Comparison of ENCODE assay signal across 7 cellular contexts in the genomic region with DNA sequence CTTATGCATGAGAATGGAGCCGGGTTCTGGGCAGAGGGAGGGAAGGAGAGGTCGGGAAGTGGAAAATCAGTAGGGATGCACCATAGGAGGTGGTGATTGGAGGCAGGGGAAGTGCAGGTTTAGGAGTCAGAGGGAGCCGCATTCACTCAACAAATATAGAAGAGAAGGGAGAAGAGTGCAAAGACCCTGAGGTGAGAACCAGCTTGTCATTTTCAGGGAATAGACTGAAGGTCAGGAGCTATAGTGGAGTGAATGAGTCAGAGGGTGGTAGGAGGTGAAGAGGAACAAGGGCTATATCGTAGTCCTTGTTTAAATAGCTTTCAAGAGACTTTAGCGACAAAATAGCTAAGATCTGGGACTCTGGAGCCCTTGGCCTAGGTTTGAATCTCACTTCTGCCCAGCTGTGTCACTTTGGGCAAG. TPM values are rescaled to one million over a fixed set of nuclear protein-coding genes. Genes with fewer than 3 reads are reported as not detected.
DNase-seq lines count a peak whose midpoint lies in the region; ATAC-seq and TF ChIP-seq lines count a peak whose summit lies in the region.

No MANE protein-coding gene starts in this region.

- H3K4me3 ChIP-seq in HUES64 (ENCODE audit: low read length) (peak overlapping the region; percentile 79), iPS-18c (ENCODE audit: insufficient read depth, low read depth, low read length) (peak overlapping the region; percentile 95), stomach (peak overlapping the region; percentile 45 to 78 (median 64))

- ATAC-seq in GM19455 (IDR thresholded peaks at IDR 0.05; ENCODE audit: unreplicated experiment) (no peak), HG03521 (IDR thresholded peaks at IDR 0.05; ENCODE audit: unreplicated experiment) (no peak)

- H3K9me3 ChIP-seq in HUES64 (ENCODE audit: insufficient read depth, low read depth, low read length), result no peaks in the 10 kb centered on the region
- no peaks in the 10 kb centered on the region for H3K9me3 ChIP-seq in iPS-18c (ENCODE audit: control insufficient read depth, insufficient read depth, low read length)
- no peaks in the 10 kb centered on the region for H3K9me3 ChIP-seq in stomach

- H3K27me3 ChIP-seq in HUES64 (ENCODE audit: insufficient read depth, low read length), result no peaks in the 10 kb centered on the region
- no peaks in the 10 kb centered on the region for H3K27me3 ChIP-seq in stomach

- intact Hi-C loops in stomach (cut with DNase I; ENCODE audit: low total_unique reads), result no loop called here

- 4% methylated on average over 5 of the region's 5 CpGs for WGBS in HUES64
- 6 to 16% (median 10%) methylated on average over 5 of the region's 5 CpGs for WGBS in stomach, 5 donors

- POLR2A ChIA-PET in activated CD4-positive, alpha-beta memory T cell treated with anti-CD3 and anti-CD28 coated beads, Interleukin-2, amount 10 ng/mL, durations not matched to agents 7 days and 5 days (lab: Charles Lee), result interaction anchor here (0.5 to 7.7 kb wide), 17 partner anchors 8 to 1298 kb away, joined by 3 to 244 read pairs (median 4); a partner anchor contains a TSS

- peak overlapping the region; percentile 99 for H3K27ac Mint-ChIP-seq in activated CD4-positive, alpha-beta memory T cell treated with anti-CD3 and anti-CD28 coated beads, Interleukin-2, amount 10 ng/mL, durations not matched to agents 7 days and 5 days

- H3K36me3 ChIP-seq in HUES64 (ENCODE audit: insufficient read depth, low read length) (no peaks in the 10 kb centered on the region), stomach (peaks cover 2 to 26% (median 11%) of the 10 kb centered on the region in 4 donors)

- no peak for TF ChIP-seq EP300 in stomach (IDR thresholded peaks at IDR 0.05)

- peaks cover 2% of the 10 kb centered on the region for H3K27me3 Mint-ChIP-seq in activated CD4-positive, alpha-beta memory T cell treated with anti-CD3 and anti-CD28 coated beads, Interleukin-2, amount 10 ng/mL, durations not matched to agents 7 days and 5 days

- no peak for TF ChIP-seq CTCF in stomach (IDR thresholded peaks at IDR 0.05)

- no peak for TF ChIP-seq POLR2A in stomach (IDR thresholded peaks at IDR 0.05)

- CTCF ChIA-PET in activated CD4-positive, alpha-beta memory T cell treated with anti-CD3 and anti-CD28 coated beads, Interleukin-2, amount 10 ng/mL, durations not matched to agents 7 days and 5 days (lab: Charles Lee), result interaction anchor here (0.8 to 4.1 kb wide), 8 partner anchors 16 to 117 kb away, joined by 4 to 50 read pairs (median 10); a partner anchor contains a TSS

- H3K36me3 Mint-ChIP-seq in activated CD4-positive, alpha-beta memory T cell treated with anti-CD3 and anti-CD28 coated beads, Interleukin-2, amount 10 ng/mL, durations not matched to agents 7 days and 5 days (ENCODE audit: low read depth), result peaks cover 28% of the 10 kb centered on the region

- peak overlapping the region; percentile 46; the same call in 1 of the 2 replicates for H3K9ac ChIP-seq in HUES64 (ENCODE audit: low read depth, low read length)

- H3K4me3 Mint-ChIP-seq in activated CD4-positive, alpha-beta memory T cell treated with anti-CD3 and anti-CD28 coated beads, Interleukin-2, amount 10 ng/mL, durations not matched to agents 7 days and 5 days, result peak overlapping the region; percentile 95

- no peak for DNase-seq in activated CD4-positive, alpha-beta memory T cell treated with anti-CD3 and anti-CD28 coated beads, Interleukin-2, amount 10 ng/mL, durations not matched to agents 7 days and 5 days
- DNase-seq in stomach (no peak), Ammon's horn (ENCODE audit: low spot score) (no peak)

- H3K4me1 ChIP-seq in HUES64 (ENCODE audit: insufficient read depth, low read length) (peaks cover 6% of the 10 kb centered on the region; the same call in 1 of the 2 replicates), stomach (peaks cover 13 to 23% (median 19%) of the 10 kb centered on the region in 4 donors)

- H3K9me3 Mint-ChIP-seq in activated CD4-positive, alpha-beta memory T cell treated with anti-CD3 and anti-CD28 coated beads, Interleukin-2, amount 10 ng/mL, durations not matched to agents 7 days and 5 days, result no peaks in the 10 kb centered on the region

- peak overlapping the region; percentile 76; the same call in 1 of the 2 replicates for H3K27ac ChIP-seq in HUES64 (ENCODE audit: low read depth, low read length)
- peak overlapping the region; percentile 96 to 99 (median 98) for H3K27ac ChIP-seq in stomach

- H3K4me1 Mint-ChIP-seq in activated CD4-positive, alpha-beta memory T cell treated with anti-CD3 and anti-CD28 coated beads, Interleukin-2, amount 10 ng/mL, durations not matched to agents 7 days and 5 days, result peaks cover 36% of the 10 kb centered on the region

RNA-seq across cellular contexts. Expression of a gene that starts 0.8 kb away (rescaled TPM):
- 17.6 TPM for polyA plus RNA-seq in HUES64 (2013, experiment 1 of 2)
- polyA plus RNA-seq in HUES64 (2013, experiment 2 of 2), result 19.7 TPM
- 10 to 100 TPM; 65.7 to 68.3 TPM for total RNA-seq in activated CD4-positive, alpha-beta memory T cell treated with anti-CD3 and anti-CD28 coated beads, Interleukin-2, amount 10 ng/mL, durations not matched to agents 7 days and 5 days
- 10 to 100 TPM in 4 of 5 donors, not detected in 1; 10.3 to 47.8 (median 28.9) TPM for total RNA-seq in stomach
- 10 to 100 TPM; 31.6 to 53.7 (median 39.2) TPM for polyA plus RNA-seq in stomach

RNA-seq across cellular contexts. Expression of a gene that starts 3.6 kb away (rescaled TPM):
- not detected for polyA plus RNA-seq in HUES64 (2013, experiment 1 of 2)
- polyA plus RNA-seq in HUES64 (2013, experiment 2 of 2), result not detected
- total RNA-seq in activated CD4-positive, alpha-beta memory T cell treated with anti-CD3 and anti-CD28 coated beads, Interleukin-2, amount 10 ng/mL, durations not matched to agents 7 days and 5 days, result not detected
- total RNA-seq in stomach, result 1 to 10 TPM in 2 of 5 donors, not detected in 3; 2.9 to 8.1 TPM
- 10 to 100 TPM in 1 of 3 donors, 1 to 10 TPM in 1, not detected in 1; 2.8 to 10.1 TPM for polyA plus RNA-seq in stomach

RNA-seq across cellular contexts. Expression of a gene that starts 20.1 kb away (rescaled TPM):
- polyA plus RNA-seq in HUES64 (2013, experiment 1 of 2), result 65.0 TPM
- polyA plus RNA-seq in HUES64 (2013, experiment 2 of 2), result 63.3 TPM
- total RNA-seq in activated CD4-positive, alpha-beta memory T cell treated with anti-CD3 and anti-CD28 coated beads, Interleukin-2, amount 10 ng/mL, durations not matched to agents 7 days and 5 days, result 100 to 1,000 TPM; 127 to 128 TPM
- 100 to 1,000 TPM in 1 of 5 donors, 10 to 100 TPM in 4; 30.0 to 115 (median 71.2) TPM for total RNA-seq in stomach
- 10 to 100 TPM; 69.8 to 73.9 (median 71.7) TPM for polyA plus RNA-seq in stomach

RNA-seq across cellular contexts. Expression of a gene that starts 27.9 kb away (rescaled TPM):
- polyA plus RNA-seq in HUES64 (2013, experiment 1 of 2), result 157 TPM
- polyA plus RNA-seq in HUES64 (2013, experiment 2 of 2), result 183 TPM
- 100 to 1,000 TPM; 145 to 151 TPM for total RNA-seq in activated CD4-positive, alpha-beta memory T cell treated with anti-CD3 and anti-CD28 coated beads, Interleukin-2, amount 10 ng/mL, durations not matched to agents 7 days and 5 days
- total RNA-seq in stomach, result 100 to 1,000 TPM in 2 of 5 donors, 10 to 100 TPM in 2, 1 to 10 TPM in 1; 4.9 to 258 (median 46.0) TPM
- polyA plus RNA-seq in stomach, result 10 to 100 TPM; 33.1 to 74.6 (median 71.6) TPM

RNA-seq across cellular contexts. Expression of a gene that starts 28.6 kb away (rescaled TPM):
- polyA plus RNA-seq in HUES64 (2013, experiment 1 of 2), result 13.5 TPM
- 17.6 TPM for polyA plus RNA-seq in HUES64 (2013, experiment 2 of 2)
- 10 to 100 TPM; 18.1 to 18.8 TPM for total RNA-seq in activated CD4-positive, alpha-beta memory T cell treated with anti-CD3 and anti-CD28 coated beads, Interleukin-2, amount 10 ng/mL, durations not matched to agents 7 days and 5 days
- 10 to 100 TPM in 2 of 5 donors, 1 to 10 TPM in 2, under 1 TPM in 1; 0.73 to 24.6 (median 8.2) TPM for total RNA-seq in stomach
- polyA plus RNA-seq in stomach, result 1 to 10 TPM; 5.5 to 9.7 (median 8.2) TPM
